In genomic region chr11:66048525-66049313, GRCh38 we compare ENCODE assay signal across 10 cellular contexts.
DNase-seq lines count a peak whose midpoint lies in the region; ATAC-seq and TF ChIP-seq lines count a peak whose summit lies in the region.
"Had no signal": no experiment of that assay in that cellular context is flagged by ENCODE, and none has a peak within 500 bp of the region (broad histone marks: within the 10 kb centered on the region; RNA-seq: fewer than 3 reads in every experiment).

TSS of gene GAL3ST3 (minus strand) at chr11:66049161. CDS start at chr11:66045415, 3,746 bp downstream.

- peak within 1 kb of the TSS; percentile 97 for H3K27ac ChIP-seq in VCaP

- H3K4me3 Mint-ChIP-seq in stimulated activated effector memory CD8-positive, alpha-beta T cell treated with anti-CD3 and anti-CD28 coated beads, Interleukin-12 subunit alpha, Interleukin-12 subunit beta, amount 100 ng/mL, for 72 hours: no peak within 1 kb of the TSS

- H3K36me3 Mint-ChIP-seq in stimulated activated effector memory CD8-positive, alpha-beta T cell treated with anti-CD3 and anti-CD28 coated beads, Interleukin-12 subunit alpha, Interleukin-12 subunit beta, amount 100 ng/mL, for 72 hours: peaks cover 27% of the 10 kb centered on the region

- peak within 1 kb of the TSS; percentile 53 for H3K4me3 ChIP-seq in iPS-11a (ENCODE audit: low read depth, low read length)

- no peaks in the 10 kb centered on the region for H3K9me3 Mint-ChIP-seq in stimulated activated effector memory CD8-positive, alpha-beta T cell treated with anti-CD3 and anti-CD28 coated beads, Interleukin-12 subunit alpha, Interleukin-12 subunit beta, amount 100 ng/mL, for 72 hours

- DNase-seq in NCI-H82 (lab: John Stamatoyannopoulos, UW): peak; percentile 68
- no peak for DNase-seq in NCI-H82 treated with DMSO at 0.1 percent for 48 hours (lab: John Stamatoyannopoulos, UW; ENCODE audit: unreplicated experiment)
- no peak for DNase-seq in stimulated activated effector memory CD8-positive, alpha-beta T cell treated with anti-CD3 and anti-CD28 coated beads, Interleukin-12 subunit alpha, Interleukin-12 subunit beta, amount 100 ng/mL, for 72 hours (ENCODE audit: low spot score in 2 of 2)
- no peak for DNase-seq in activated CD4-positive, alpha-beta T cell treated with anti-CD3 and anti-CD28 coated beads, Interleukin-2, amount 50 U/mL, for 4 hours
- no peak for DNase-seq in OCI-M1 (lab: John Stamatoyannopoulos, UW)
- DNase-seq: ACHN; activated CD4-positive, alpha-beta T cell treated with anti-CD3 and anti-CD28 coated beads, Interleukin-2, amount 50 U/mL, for 48 hours had no signal

- H3K4me1 Mint-ChIP-seq in stimulated activated effector memory CD8-positive, alpha-beta T cell treated with anti-CD3 and anti-CD28 coated beads, Interleukin-12 subunit alpha, Interleukin-12 subunit beta, amount 100 ng/mL, for 72 hours: peaks cover 43% of the 10 kb centered on the region

- no peak for ATAC-seq in stimulated activated effector memory CD8-positive, alpha-beta T cell treated with anti-CD3 and anti-CD28 coated beads, Interleukin-12 subunit alpha, Interleukin-12 subunit beta, amount 100 ng/mL, for 72 hours
- ATAC-seq in GM21515 (IDR thresholded peaks at IDR 0.05; ENCODE audit: unreplicated experiment): no peak

- H3K27ac Mint-ChIP-seq in stimulated activated effector memory CD8-positive, alpha-beta T cell treated with anti-CD3 and anti-CD28 coated beads, Interleukin-12 subunit alpha, Interleukin-12 subunit beta, amount 100 ng/mL, for 72 hours: peak within 1 kb of the TSS; percentile 48

- no peak for TF ChIP-seq CTCF in VCaP (conservative IDR thresholded peaks at IDR 0.05)
